ENCODE assay signal across 14 cellular contexts in the genomic region with DNA sequence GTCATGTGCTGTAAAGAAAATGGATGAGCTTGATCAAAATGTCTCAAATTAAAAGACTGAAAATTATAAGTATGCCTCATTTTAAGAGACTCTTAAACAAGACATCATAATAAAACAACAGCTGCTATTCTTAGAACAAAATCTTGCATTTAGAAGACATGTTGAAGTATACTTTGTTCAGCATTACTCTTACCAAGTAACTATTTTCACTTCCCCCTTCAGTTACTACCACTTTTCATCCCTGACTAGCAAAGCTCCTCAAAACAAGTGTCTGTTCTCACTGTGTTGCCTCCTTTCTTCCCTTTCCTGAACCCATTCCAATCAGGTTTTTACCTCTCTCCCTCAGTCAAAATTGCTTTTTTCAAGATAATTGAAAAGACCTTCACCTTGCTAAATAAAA. TPM values are rescaled to one million over a fixed set of nuclear protein-coding genes. Genes with fewer than 3 reads are reported as not detected.
A peak's percentile ranks its signal among the peaks of the same experiment; 100 is the strongest.
DNase-seq lines count a peak whose midpoint lies in the region; ATAC-seq and TF ChIP-seq lines count a peak whose summit lies in the region.
"Had no signal": no experiment of that assay in that cellular context is flagged by ENCODE, and none has a peak within 500 bp of the region (broad histone marks: within the 10 kb centered on the region; RNA-seq: fewer than 3 reads in every experiment).

No MANE protein-coding gene starts in this region.

- no peaks in the 10 kb centered on the region for H3K36me3 ChIP-seq in adrenal gland (replicated peaks in 1 of 2)
- H3K36me3 ChIP-seq: BE2C, brain microvascular endothelial cell had no signal

- ATAC-seq in GM18505 (IDR thresholded peaks at IDR 0.05; ENCODE audit: unreplicated experiment) (peak; percentile 89), GM19468 (IDR thresholded peaks at IDR 0.05; ENCODE audit: extremely low read depth, unreplicated experiment) (peak; percentile 79), HG02885 (IDR thresholded peaks at IDR 0.05; ENCODE audit: poor library complexity, unreplicated experiment) (peak; percentile 94), HG03565 (IDR thresholded peaks at IDR 0.05; ENCODE audit: unreplicated experiment) (peak; percentile 92)
- ATAC-seq: activated CD4-positive, CD25-positive, alpha-beta regulatory T cell treated with anti-CD3 and anti-CD28 coated beads, Interleukin-2, amount 50 U/mL, for 24 hours had no signal

- H3K27ac ChIP-seq in adrenal gland = no peak overlapping the region
- H3K27ac ChIP-seq: brain microvascular endothelial cell had no signal

- no peaks in the 10 kb centered on the region for H3K9me3 ChIP-seq in adrenal gland (replicated peaks in 1 of 3)
- H3K9me3 ChIP-seq: BE2C had no signal

- no peaks in the 10 kb centered on the region for H3K4me1 ChIP-seq in adrenal gland (replicated peaks in 1 of 2)
- H3K4me1 ChIP-seq: BE2C had no signal

- intact Hi-C loops in adrenal gland (cut with DNase I) = no loop called here
- intact Hi-C loops in cardiac septum (cut with DNase I) = no loop called here

- H3K4me3 ChIP-seq in adrenal gland = no peak overlapping the region

- TF ChIP-seq POLR2A in GM18505 (IDR thresholded peaks at IDR 0.05; ENCODE audit: borderline replicate concordance, extremely low read depth, insufficient read depth, insufficient read length) = no peak
- no peak for TF ChIP-seq POLR2A in adrenal gland (IDR thresholded peaks at IDR 0.05)

- in situ Hi-C loops in KBM-7 (cut with MboI; ENCODE audit: low pct_unique_long_range_greater_than_20kb, low sequenced_read_pairs) = no loop called here

- no peaks in the 10 kb centered on the region for H3K27me3 ChIP-seq in adrenal gland
- H3K27me3 ChIP-seq: BE2C, brain microvascular endothelial cell had no signal

- DNase-seq in adrenal gland = no peak
- no peak for DNase-seq in DMS 273 (lab: John Stamatoyannopoulos, UW; ENCODE audit: unreplicated experiment)
- DNase-seq in cardiac septum (ENCODE audit: low spot score) = no peak
- no peak for DNase-seq in KBM-7
- DNase-seq: BE2C, brain microvascular endothelial cell, GDM1, NCI-H2227 treated with DMSO at 0.1 percent for 48 hours, Right ventricle myocardium superior had no signal

- no peak for TF ChIP-seq CTCF in adrenal gland (IDR thresholded peaks at IDR 0.05)

RNA-seq across cellular contexts. Expression of gene ELAPOR2, which starts 31.6 kb away (rescaled TPM):
- total RNA-seq in adrenal gland = 10 to 100 TPM in 3 of 8 donors, 1 to 10 TPM in 5; 2.5 to 19.2 (median 7.0) TPM
- 1 to 10 TPM; 1.9 to 8.1 (median 2.3) TPM for polyA plus RNA-seq in adrenal gland
- 8.9 TPM for total RNA-seq in cardiac septum
